In the genomic region with DNA sequence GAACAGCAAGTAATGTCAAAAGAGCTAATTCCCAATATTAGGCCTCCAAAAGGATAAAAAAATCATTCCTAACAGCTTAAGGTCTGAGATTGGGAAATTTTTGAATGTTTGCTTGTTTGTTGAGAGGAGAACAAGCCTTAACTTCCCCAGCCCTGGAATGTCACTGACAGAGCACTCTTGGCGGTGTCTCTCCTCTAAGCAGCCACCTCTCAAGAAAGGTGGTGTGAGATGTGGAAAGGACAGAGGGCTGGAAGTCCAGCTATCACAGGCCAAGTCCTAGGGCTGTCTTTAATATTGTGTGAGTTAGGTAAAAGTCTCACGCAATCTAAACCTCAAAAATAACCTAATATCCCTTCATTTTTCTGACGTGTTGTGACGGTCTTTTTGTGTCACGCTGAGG, we compare ENCODE assay signal across 18 cellular contexts.
DNase-seq lines count a peak whose midpoint lies in the region; ATAC-seq and TF ChIP-seq lines count a peak whose summit lies in the region.
"Had no signal": no experiment of that assay in that cellular context is flagged by ENCODE, and none has a peak within 500 bp of the region (broad histone marks: within the 10 kb centered on the region; RNA-seq: fewer than 3 reads in every experiment).

No MANE protein-coding gene starts in this region.

- H3K27me3 ChIP-seq in adipocyte (replicated peaks; ENCODE audit: control insufficient read depth, insufficient read depth, low read length) (no peaks in the 10 kb centered on the region), right cardiac atrium (ENCODE audit: control insufficient read depth, insufficient read depth) (no peaks in the 10 kb centered on the region), smooth muscle cell (ENCODE audit: low read depth) (no peaks in the 10 kb centered on the region)
- H3K27me3 ChIP-seq: BLaER1 had no signal

- DNase-seq in Right ventricle myocardium superior (no peak), cardiac septum (ENCODE audit: low spot score) (no peak), adipocyte (ENCODE audit: low read depth) (peak; percentile 4), right cardiac atrium (no peak), smooth muscle cell (lab: John Stamatoyannopoulos, UW; ENCODE audit: unreplicated experiment) (no peak), GDM1 (lab: John Stamatoyannopoulos, UW) (no peak), SKM-1 (lab: John Stamatoyannopoulos, UW; ENCODE audit: unreplicated experiment) (no peak)
- DNase-seq: AML-193; Caco-2; CD8-positive, alpha-beta memory T cell; DND-41; GF-D8; GOT3 had no signal

- peaks cover 21% of the 10 kb centered on the region for H4K20me1 ChIP-seq in smooth muscle cell (ENCODE audit: low read depth)
- H4K20me1 ChIP-seq: BLaER1 had no signal

- H3K4me1 ChIP-seq in adipocyte (ENCODE audit: control insufficient read depth, insufficient read depth, low read length) (peaks cover 23% of the 10 kb centered on the region), right cardiac atrium (ENCODE audit: control insufficient read depth, insufficient read depth, low read length) (peaks cover 2% of the 10 kb centered on the region), smooth muscle cell (ENCODE audit: low read depth) (no peaks in the 10 kb centered on the region)
- H3K4me1 ChIP-seq: Caco-2, HAP-1 had no signal

- H3K27ac ChIP-seq in right cardiac atrium (ENCODE audit: low read length): peak overlapping the region; percentile 72
- H3K27ac ChIP-seq in smooth muscle cell (ENCODE audit: low read depth): peak overlapping the region; percentile 55
- H3K27ac ChIP-seq: 22Rv1, BLaER1 had no signal

- H3F3A ChIP-seq in smooth muscle cell (ENCODE audit: low read depth): no peaks in the 10 kb centered on the region

- H3K9me3 ChIP-seq in adipocyte (ENCODE audit: control insufficient read depth, low read length) (no peaks in the 10 kb centered on the region), right cardiac atrium (ENCODE audit: control insufficient read depth, low read length) (no peaks in the 10 kb centered on the region), smooth muscle cell (replicated peaks; ENCODE audit: low read depth) (no peaks in the 10 kb centered on the region)
- H3K9me3 ChIP-seq: BLaER1, Caco-2, HAP-1 had no signal

- H3K9ac ChIP-seq in adipocyte (ENCODE audit: low read length): no peak overlapping the region
- H3K9ac ChIP-seq in smooth muscle cell (ENCODE audit: low read depth): no peak overlapping the region
- H3K9ac ChIP-seq: BLaER1 had no signal

- H3K79me2 ChIP-seq in smooth muscle cell (ENCODE audit: low read depth): peaks cover 14% of the 10 kb centered on the region

- H3K4me2 ChIP-seq in smooth muscle cell: peak overlapping the region; percentile 8
- H3K4me2 ChIP-seq: BLaER1 had no signal

- H2AFZ ChIP-seq in smooth muscle cell (ENCODE audit: low read depth): no peak overlapping the region

- TF ChIP-seq CTCF in smooth muscle cell (IDR thresholded peaks at IDR 0.05; ENCODE audit: borderline replicate concordance, insufficient read depth, poor library complexity, severe bottlenecking): no peak

- ATAC-seq in Right ventricle myocardium superior (ENCODE audit: poor library complexity) (peak; percentile 51), right cardiac atrium (peak in 1 of 2 donors; percentile 23), GM18517 (IDR thresholded peaks at IDR 0.05; ENCODE audit: unreplicated experiment) (no peak)
- ATAC-seq: HepG2 had no signal

- WGBS in right cardiac atrium: 90% methylated on average over 5 of the region's 5 CpGs
- WGBS in smooth muscle cell (ENCODE audit: low lambda C conversion rate): 76% methylated on average over 5 of the region's 5 CpGs

- H3K4me3 ChIP-seq in adipocyte (ENCODE audit: low read length): no peak overlapping the region
- no peak overlapping the region for H3K4me3 ChIP-seq in right cardiac atrium (ENCODE audit: low read length)
- no peak overlapping the region for H3K4me3 ChIP-seq in smooth muscle cell
- H3K4me3 ChIP-seq: BLaER1, HAP-1 had no signal

- no peaks in the 10 kb centered on the region for H3K36me3 ChIP-seq in adipocyte (ENCODE audit: control insufficient read depth, insufficient read depth, low read length, severe bottlenecking)
- peaks cover 3% of the 10 kb centered on the region for H3K36me3 ChIP-seq in smooth muscle cell (ENCODE audit: low read depth)
- H3K36me3 ChIP-seq: BLaER1, HAP-1 had no signal

- intact Hi-C loops in Right ventricle myocardium superior (cut with DNase I) (no loop called here), cardiac septum (cut with DNase I) (loop anchor here (5.0 kb wide), 1 partner anchor 46 kb away; no protein-coding TSS in a partner anchor), right cardiac atrium (cut with DNase I) (no loop called here)
